In genomic region chr17:33664116-33664840, GRCh38 we compare ENCODE assay signal across 27 cellular contexts.
"Had no signal": no experiment of that assay in that cellular context is flagged by ENCODE, and none has a peak within 500 bp of the region (broad histone marks: within the 10 kb centered on the region; RNA-seq: fewer than 3 reads in every experiment).

No MANE protein-coding gene starts in this region.

- DNase-seq: activated CD4-positive, alpha-beta memory T cell treated with anti-CD3 and anti-CD28 coated beads, Interleukin-2, amount 10 ng/mL, durations not matched to agents 7 days and 5 days; activated CD4-positive, alpha-beta T cell treated with anti-CD3 and anti-CD28 coated beads for 1 hour; activated CD4-positive, alpha-beta T cell treated with anti-CD3 and anti-CD28 coated beads for 4 hours; activated CD4-positive, alpha-beta T cell treated with anti-CD3 and anti-CD28 coated beads, Interleukin-2, amount 10 ng/mL, durations not matched to agents 7 days and 5 days; activated CD4-positive, alpha-beta T cell treated with anti-CD3 and anti-CD28 coated beads, Interleukin-2, amount 50 U/mL, for 4 hours; activated CD8-positive, alpha-beta memory T cell treated with anti-CD3 and anti-CD28 coated beads, Interleukin-2, amount 50 U/mL, for 48 hours; activated gamma-delta T cell; activated naive CD4-positive, alpha-beta T cell; activated naive CD4-positive, alpha-beta T cell treated with anti-CD3 and anti-CD28 coated beads, Interleukin-2, amount 10 ng/mL, durations not matched to agents 7 days and 5 days; activated naive CD8-positive, alpha-beta T cell treated with anti-CD3 and anti-CD28 coated beads, Interleukin-2, amount 10 ng/mL, durations not matched to agents 7 days and 5 days; activated T-cell treated with anti-CD3 and anti-CD28 coated beads for 4 hours; activated T-cell treated with anti-CD3 and anti-CD28 coated beads, Interleukin-2, amount 50 U/mL, for 24 hours; activated T-cell treated with anti-CD3 and anti-CD28 coated beads, Interleukin-2, amount 50 U/mL, for 72 hours; central memory CD4-positive, alpha-beta T cell; cortex of kidney; dermis blood vessel endothelial cell; effector CD4-positive, alpha-beta T cell; effector memory CD8-positive, alpha-beta T cell; esophagus squamous epithelium; foreskin melanocyte; heart right ventricle had no signal

- FAIRE-seq: colon, endometrium, endothelial cell of umbilical vein had no signal

- ATAC-seq: activated naive CD4-positive, alpha-beta T cell treated with anti-CD3 and anti-CD28 coated beads, Interleukin-2, amount 50 U/mL, for 72 hours; activated T-cell treated with anti-CD3 and anti-CD28 coated beads, Interleukin-2, amount 50 U/mL, for 72 hours; effector memory CD8-positive, alpha-beta T cell; gastroesophageal sphincter; heart right ventricle; WTC11 had no signal
